Comparison of ENCODE assay signal across 8 cellular contexts in the genomic region with DNA sequence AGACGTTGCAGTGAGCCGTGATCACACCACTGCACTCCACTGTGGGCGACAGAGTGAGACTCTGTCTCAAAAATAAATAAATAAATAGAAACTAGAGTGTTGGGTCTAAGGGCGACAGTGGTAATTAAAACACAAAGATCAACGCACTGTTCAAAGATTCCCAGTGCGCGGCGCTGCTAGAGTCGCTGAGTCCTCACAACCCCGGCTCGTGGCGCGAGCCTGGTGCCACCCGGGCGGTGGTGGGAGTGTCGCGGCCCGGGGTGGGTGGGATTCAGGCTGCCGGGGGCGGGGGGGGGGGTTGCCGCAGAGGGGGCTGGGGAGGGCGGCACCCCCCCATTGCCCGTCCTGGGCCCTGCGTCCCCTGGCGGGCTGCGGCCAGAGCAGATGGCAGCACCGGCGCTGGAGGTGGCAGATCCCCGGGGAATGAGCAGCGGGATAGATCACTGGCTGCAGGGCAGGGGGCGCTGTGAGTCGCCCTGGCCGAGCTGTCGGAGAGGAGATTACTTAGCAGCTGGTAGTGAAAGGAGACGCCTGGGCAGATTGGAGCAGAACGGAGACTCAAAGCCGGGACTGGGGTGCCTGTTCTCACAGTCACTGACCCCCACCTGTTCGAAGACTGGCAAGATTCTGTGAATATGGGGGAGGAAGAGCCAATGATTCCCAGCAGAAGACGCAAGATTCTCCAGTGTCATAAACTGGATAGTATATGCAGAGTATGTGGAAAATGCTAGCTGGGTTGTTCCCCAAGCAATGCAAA. TPM values are rescaled to one million over a fixed set of nuclear protein-coding genes. Genes with fewer than 3 reads are reported as not detected.
DNase-seq lines count a peak whose midpoint lies in the region; ATAC-seq and TF ChIP-seq lines count a peak whose summit lies in the region.

No MANE protein-coding gene starts in this region.

- no peaks in the 10 kb centered on the region for H3K36me3 Mint-ChIP-seq in nephron progenitor cell (ENCODE audit: low read depth)

- peak overlapping the region; percentile 72 for H3K4me3 Mint-ChIP-seq in nephron progenitor cell

- H3K9me3 Mint-ChIP-seq in nephron progenitor cell: peaks cover 2% of the 10 kb centered on the region

- no peak overlapping the region for H3K27ac ChIP-seq in foreskin keratinocyte
- no peak overlapping the region for H3K27ac ChIP-seq in testis

- no peaks in the 10 kb centered on the region for H3K36me3 ChIP-seq in testis (ENCODE audit: low read depth, missing control alignments)

- DNase-seq in GM10266 (ENCODE audit: extremely low spot score): peak; percentile 61
- DNase-seq in NCI-H82 (lab: John Stamatoyannopoulos, UW): peak; percentile 90
- peak; percentile 17 for DNase-seq in activated effector memory CD4-positive, alpha-beta T cell treated with Interleukin-2 at 50 U/mL for 16 hours
- DNase-seq in foreskin keratinocyte: no peak
- peak; percentile 80 for DNase-seq in nephron progenitor cell
- DNase-seq in testis: peak; percentile 82

- H3K4me1 Mint-ChIP-seq in nephron progenitor cell: peaks cover 19% of the 10 kb centered on the region

- WGBS in testis, 2 donors: 12 to 17% methylated on average over 18 to 37 of the region's 39 CpGs

- no peak overlapping the region for H3K27ac Mint-ChIP-seq in nephron progenitor cell

- peaks cover 35% of the 10 kb centered on the region for H3K27me3 Mint-ChIP-seq in nephron progenitor cell (ENCODE audit: low read depth, poor library complexity)

- H3K4me1 ChIP-seq in foreskin keratinocyte (peaks cover 14% of the 10 kb centered on the region), testis (peaks cover 14% of the 10 kb centered on the region)

- H3K27me3 ChIP-seq in foreskin keratinocyte (peaks cover 68% of the 10 kb centered on the region), testis (no peaks in the 10 kb centered on the region)

- no peaks in the 10 kb centered on the region for H3K9me3 ChIP-seq in testis

- peak; percentile 49 for ATAC-seq in foreskin keratinocyte
- no peak for ATAC-seq in HG03135 (IDR thresholded peaks at IDR 0.05; ENCODE audit: unreplicated experiment)
- ATAC-seq in GM19463 (IDR thresholded peaks at IDR 0.05; ENCODE audit: unreplicated experiment): no peak

- no peak for TF ChIP-seq POLR2A in testis (IDR thresholded peaks at IDR 0.05)

- intact Hi-C loops in testis (cut with DNase I; ENCODE audit: low total_unique reads): loop anchor here (10.0 kb wide), 1 partner anchor 52 kb away; a partner anchor contains a TSS

- H3K4me3 ChIP-seq in testis: peak overlapping the region in 1 of 2 donors; percentile 46

- TF ChIP-seq CTCF in GM10266 (IDR thresholded peaks at IDR 0.05; ENCODE audit: control insufficient read depth, insufficient read depth, low read depth, missing control alignments) (peak; percentile 78), foreskin keratinocyte (conservative IDR thresholded peaks at IDR 0.05) (peak; percentile 60), nephron progenitor cell (IDR thresholded peaks at IDR 0.05) (peak; percentile 68), testis (IDR thresholded peaks at IDR 0.05) (peak; percentile 32 to 54 (median 36))

RNA-seq across cellular contexts. Expression of a gene that starts 30.2 kb away (rescaled TPM):
- total RNA-seq in foreskin keratinocyte: not detected in 2 replicates
- not detected in 2 replicates for polyA plus RNA-seq in foreskin keratinocyte
- under 1 TPM in 1 of 2 donors, not detected in 1; 0.50 TPM for total RNA-seq in testis
- 1.1 TPM for polyA plus RNA-seq in testis (ENCODE audit: insufficient read depth, low read depth, low replicate concordance)

RNA-seq across cellular contexts. Expression of a gene that starts 54.9 kb away (rescaled TPM):
- total RNA-seq in foreskin keratinocyte: 0.41 and 1.6 TPM in 2 replicates
- 1.4 and 3.4 TPM in 2 replicates for polyA plus RNA-seq in foreskin keratinocyte
- total RNA-seq in testis: 1 to 10 TPM; 1.4 to 2.0 TPM
- polyA plus RNA-seq in testis (ENCODE audit: insufficient read depth, low read depth, low replicate concordance): 0.69 TPM

RNA-seq across cellular contexts. Expression of a gene that starts 55.2 kb away (rescaled TPM):
- total RNA-seq in foreskin keratinocyte (23.2 and 32.7 TPM in 2 replicates), testis (10 to 100 TPM; 30.1 to 33.1 TPM)
- polyA plus RNA-seq in foreskin keratinocyte (8.5 and 11.4 TPM in 2 replicates), testis (ENCODE audit: insufficient read depth, low read depth, low replicate concordance) (18.7 TPM)

Comparison
In these comparisons a context has a peak if more than half of its experiments do, and no peak if none do; other contexts are left out.
1. DNase-seq: peak in GM10266 (single experiment), NCI-H82 (single experiment), activated effector memory CD4-positive, alpha-beta T cell treated with Interleukin-2 at 50 U/mL for 16 hours (single experiment), nephron progenitor cell (single experiment) and testis (single experiment); none in foreskin keratinocyte (0 of 2).
2. Peak in every context shown above with its lines, with median percentiles within 50 percentile points of each other: CTCF ChIP-seq.